Comparison of ENCODE assay signal across 29 cellular contexts in the genomic region with DNA sequence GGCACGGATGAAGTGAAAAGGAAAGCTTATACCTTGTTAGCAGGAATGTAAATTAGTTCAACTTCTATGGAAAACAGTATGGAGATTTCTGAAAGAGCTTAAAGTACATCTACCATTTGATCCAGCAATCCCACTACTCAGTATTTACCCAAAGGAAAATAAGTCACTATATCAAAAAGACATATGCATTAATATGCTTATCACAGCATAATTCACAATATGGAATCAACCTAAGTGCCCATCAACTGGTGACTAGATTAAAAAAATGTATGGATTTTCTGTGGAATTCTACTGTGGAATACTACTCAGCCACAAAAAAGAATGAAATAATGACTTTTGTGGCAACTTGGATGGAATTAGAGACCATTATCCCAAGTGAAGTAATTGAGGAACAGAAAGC.
"Had no signal": no experiment of that assay in that cellular context is flagged by ENCODE, and none has a peak within 500 bp of the region (broad histone marks: within the 10 kb centered on the region; RNA-seq: fewer than 3 reads in every experiment).

No MANE protein-coding gene starts in this region.

- FAIRE-seq: urothelium cell line had no signal

- H3K27me3 Mint-ChIP-seq: stimulated activated memory B cell treated with anti-CD40 and anti-IgM and Interleukin-4, amounts not matched to agents 10 μg/mL and 1 μg/mL and 100 μg/mL, for 72 hours; stimulated activated naive B cell treated with anti-CD40 and anti-IgM and Interleukin-4, amounts not matched to agents 10 μg/mL and 1 μg/mL and 100 μg/mL, for 72 hours; stimulated activated naive CD8-positive, alpha-beta T cell treated with anti-CD3 and anti-CD28 coated beads, Interleukin-15, amount 100 ng/mL, for 72 hours; stimulated activated naive CD8-positive, alpha-beta T cell treated with anti-CD3 and anti-CD28 coated beads, Interleukin-15, Interleukin-2, amounts not matched to agents 100 ng/mL and 50 ng/mL, for 24 hours; type B pancreatic cell had no signal

- H3K4me3 ChIP-seq: stomach, suprapubic skin, testis, thoracic aorta, thyroid gland, tibial artery, tibial nerve, transverse colon, upper lobe of left lung, upper lobe of right lung, uterus, vagina had no signal

- H3K4me1 ChIP-seq: suprapubic skin, testis, thyroid gland, tibial artery, transverse colon, upper lobe of left lung, upper lobe of right lung, uterus, vagina had no signal

- H3K36me3 ChIP-seq: stomach, suprapubic skin, thoracic aorta, thyroid gland, tibial artery, tibial nerve, transverse colon, upper lobe of left lung, upper lobe of right lung, uterus, vagina had no signal

- H3K27ac ChIP-seq: stomach, suprapubic skin, testis, thoracic aorta, thyroid gland, tibial artery, tibial nerve, transverse colon, upper lobe of left lung, upper lobe of right lung, uterus, vagina had no signal

- H3K9me3 ChIP-seq: stomach, suprapubic skin, testis, thoracic aorta, thyroid gland, tibial artery, tibial nerve, transverse colon, upper lobe of left lung, upper lobe of right lung, uterus, vagina had no signal

- H3K36me3 Mint-ChIP-seq: stimulated activated effector memory CD8-positive, alpha-beta T cell treated with anti-CD3 and anti-CD28 coated beads, Interleukin-12 subunit alpha, Interleukin-12 subunit beta, amount 100 ng/mL, for 72 hours; stimulated activated memory B cell treated with anti-CD40 and anti-IgM and Interleukin-4, amounts not matched to agents 10 μg/mL and 1 μg/mL and 100 μg/mL, for 72 hours; stimulated activated naive B cell treated with anti-CD40 and anti-IgM and Interleukin-4, amounts not matched to agents 10 μg/mL and 1 μg/mL and 100 μg/mL, for 72 hours; type B pancreatic cell had no signal

- DNase-seq: stimulated activated CD4-positive, alpha-beta T cell treated with anti-CD3 and anti-CD28 coated beads, Interleukin-2, amount 100 ng/mL, for 48 hours; stimulated activated CD4-positive, alpha-beta T cell treated with anti-CD3 and anti-CD28 coated beads, Interleukin-4, amount 100 ng/mL, for 1 hour; stimulated activated CD4-positive, alpha-beta T cell treated with anti-CD3 and anti-CD28 coated beads, Interleukin-4, amount 100 ng/mL, for 24 hours; stimulated activated CD4-positive, alpha-beta T cell treated with anti-CD3 and anti-CD28 coated beads, Interleukin-4, amount 100 ng/mL, for 4 hours; stimulated activated CD8-positive, alpha-beta memory T cell treated with anti-CD3 and anti-CD28 coated beads, Interleukin-4, amount 100 ng/mL, for 48 hours; stimulated activated naive B cell treated with anti-CD40 and anti-IgM and Interleukin-4, amounts not matched to agents 10 μg/mL and 1 μg/mL and 100 μg/mL, for 72 hours; stimulated activated naive CD4-positive, alpha-beta T cell; stimulated activated naive CD4-positive, alpha-beta T cell treated with Interleukin-2 at 50 U/mL for 16 hours; stimulated activated naive CD8-positive, alpha-beta T cell treated with anti-CD3 and anti-CD28 coated beads, Interleukin-15, amount 100 ng/mL, for 72 hours; stimulated activated naive CD8-positive, alpha-beta T cell treated with anti-CD3 and anti-CD28 coated beads, Interleukin-15, Interleukin-2, amounts not matched to agents 100 U/mL and 50 U/mL, for 24 hours; stomach; substantia nigra; testis; thyroid gland; tibial artery; transverse colon; trophoblast cell; upper lobe of left lung; upper lobe of right lung; uterus had no signal

- ATAC-seq: stimulated activated effector memory CD8-positive, alpha-beta T cell treated with anti-CD3 and anti-CD28 coated beads, Interleukin-12 subunit alpha, Interleukin-12 subunit beta, amount 100 ng/mL, for 72 hours; stimulated activated memory B cell treated with anti-CD40 and anti-IgM and Interleukin-4, amounts not matched to agents 10 μg/mL and 1 μg/mL and 100 μg/mL, for 72 hours; stimulated activated naive B cell treated with anti-CD40 and anti-IgM and Interleukin-4, amounts not matched to agents 10 μg/mL and 1 μg/mL and 100 μg/mL, for 72 hours; stimulated activated naive CD8-positive, alpha-beta T cell treated with anti-CD3 and anti-CD28 coated beads, Interleukin-15, amount 100 ng/mL, for 72 hours; stimulated activated naive CD8-positive, alpha-beta T cell treated with anti-CD3 and anti-CD28 coated beads, Interleukin-15, Interleukin-2, amounts not matched to agents 100 U/mL and 50 U/mL, for 24 hours; upper lobe of right lung had no signal

- H3K27me3 ChIP-seq: stomach, suprapubic skin, testis, thyroid gland, tibial artery, tibial nerve, transverse colon, upper lobe of left lung, upper lobe of right lung, uterus, vagina had no signal

- H3K4me3 Mint-ChIP-seq: stimulated activated effector memory CD8-positive, alpha-beta T cell treated with anti-CD3 and anti-CD28 coated beads, Interleukin-12 subunit alpha, Interleukin-12 subunit beta, amount 100 ng/mL, for 72 hours; stimulated activated memory B cell treated with anti-CD40 and anti-IgM and Interleukin-4, amounts not matched to agents 10 μg/mL and 1 μg/mL and 100 μg/mL, for 72 hours; stimulated activated naive B cell treated with anti-CD40 and anti-IgM and Interleukin-4, amounts not matched to agents 10 μg/mL and 1 μg/mL and 100 μg/mL, for 72 hours; stimulated activated naive CD8-positive, alpha-beta T cell treated with anti-CD3 and anti-CD28 coated beads, Interleukin-15, amount 100 ng/mL, for 72 hours; stimulated activated naive CD8-positive, alpha-beta T cell treated with anti-CD3 and anti-CD28 coated beads, Interleukin-15, Interleukin-2, amounts not matched to agents 100 ng/mL and 50 ng/mL, for 24 hours; type B pancreatic cell had no signal

- H3K27ac Mint-ChIP-seq: stimulated activated effector memory CD8-positive, alpha-beta T cell treated with anti-CD3 and anti-CD28 coated beads, Interleukin-12 subunit alpha, Interleukin-12 subunit beta, amount 100 ng/mL, for 72 hours; stimulated activated memory B cell treated with anti-CD40 and anti-IgM and Interleukin-4, amounts not matched to agents 10 μg/mL and 1 μg/mL and 100 μg/mL, for 72 hours; stimulated activated naive B cell treated with anti-CD40 and anti-IgM and Interleukin-4, amounts not matched to agents 10 μg/mL and 1 μg/mL and 100 μg/mL, for 72 hours; stimulated activated naive CD8-positive, alpha-beta T cell treated with anti-CD3 and anti-CD28 coated beads, Interleukin-15, amount 100 ng/mL, for 72 hours; stimulated activated naive CD8-positive, alpha-beta T cell treated with anti-CD3 and anti-CD28 coated beads, Interleukin-15, Interleukin-2, amounts not matched to agents 100 ng/mL and 50 ng/mL, for 24 hours; type B pancreatic cell had no signal

- H3K4me1 Mint-ChIP-seq: stimulated activated effector memory CD8-positive, alpha-beta T cell treated with anti-CD3 and anti-CD28 coated beads, Interleukin-12 subunit alpha, Interleukin-12 subunit beta, amount 100 ng/mL, for 72 hours; stimulated activated memory B cell treated with anti-CD40 and anti-IgM and Interleukin-4, amounts not matched to agents 10 μg/mL and 1 μg/mL and 100 μg/mL, for 72 hours; stimulated activated naive B cell treated with anti-CD40 and anti-IgM and Interleukin-4, amounts not matched to agents 10 μg/mL and 1 μg/mL and 100 μg/mL, for 72 hours; stimulated activated naive CD8-positive, alpha-beta T cell treated with anti-CD3 and anti-CD28 coated beads, Interleukin-15, amount 100 ng/mL, for 72 hours had no signal
